In the genomic region with DNA sequence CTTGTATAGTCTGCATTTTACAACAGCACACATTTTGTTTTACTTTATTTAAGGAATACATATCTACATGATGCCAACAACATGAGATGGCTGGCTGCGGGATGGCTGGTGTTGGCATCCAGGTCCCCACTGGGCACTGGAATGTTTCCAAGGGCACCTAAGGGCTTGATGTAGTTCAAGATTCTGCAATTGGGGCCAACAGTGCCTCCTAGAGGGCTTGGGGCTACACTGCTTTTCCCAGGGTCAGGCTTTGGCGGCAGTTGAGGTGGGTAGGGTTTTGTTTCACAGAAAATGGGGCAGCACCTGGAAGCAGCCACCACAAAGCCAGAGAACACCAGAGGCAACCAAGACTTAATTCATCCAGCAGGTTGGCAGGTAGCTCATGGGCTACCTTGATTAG, we compare ENCODE assay signal across 11 cellular contexts.
A peak's percentile ranks its signal among the peaks of the same experiment; 100 is the strongest.
DNase-seq lines count a peak whose midpoint lies in the region; ATAC-seq, FAIRE-seq and TF ChIP-seq lines count a peak whose summit lies in the region.
"Had no signal": no experiment of that assay in that cellular context is flagged by ENCODE, and none has a peak within 500 bp of the region (broad histone marks: within the 10 kb centered on the region; RNA-seq: fewer than 3 reads in every experiment).

No MANE protein-coding gene starts in this region.

- TF ChIP-seq RAD21 in A549 (conservative IDR thresholded peaks at IDR 0.05 in 1 of 2, IDR thresholded peaks at IDR 0.05 in 1 of 2), result peak; percentile 23 to 57; a peak in 3 of 5 replicates

- no peaks in the 10 kb centered on the region for H4K20me1 ChIP-seq in hepatocyte (ENCODE audit: insufficient read depth, poor library complexity, severe bottlenecking)

- no peak overlapping the region for H3K4me3 ChIP-seq in A549
- no peak overlapping the region for H3K4me3 ChIP-seq in GM12875 (ENCODE audit: low read depth, low read length)
- no peak overlapping the region for H3K4me3 ChIP-seq in hepatocyte
- H3K4me3 ChIP-seq: stomach had no signal

- CTCF ChIA-PET in A549 (lab: Yijun Ruan, JAX), result interaction anchor here (1.4 kb wide), 1 partner anchor 48 kb away, joined by 4 read pairs; no protein-coding TSS in a partner anchor

- H3K27me3 ChIP-seq in hepatocyte, result peaks cover 2% of the 10 kb centered on the region

- no peak overlapping the region for H2AFZ ChIP-seq in hepatocyte

- ATAC-seq in A549 (peak in 1 of 2 experiments; percentile 67; a peak in 2 of 6 replicates), SK-N-SH treated with all-trans-retinoic acid at 6 μM for 48 hours (peak; percentile 36; the same call in 1 of the 3 replicates)

- no peak for TF ChIP-seq POLR2A in A549 (IDR thresholded peaks at IDR 0.05; ENCODE audit: low read length)

- TF ChIP-seq CTCF in A549 (IDR thresholded peaks at IDR 0.05) (peak; percentile 24; the same call in 1 of the 3 replicates), GM12875 (IDR thresholded peaks at IDR 0.05; ENCODE audit: borderline replicate concordance, insufficient read depth, low read depth, low read length) (peak; percentile 71), hepatocyte (IDR thresholded peaks at IDR 0.05; ENCODE audit: poor library complexity) (peak; percentile 31)

- no peaks in the 10 kb centered on the region for H3K36me3 ChIP-seq in hepatocyte (replicated peaks; ENCODE audit: insufficient read depth, low read depth)
- H3K36me3 ChIP-seq: stomach had no signal

- H3K79me2 ChIP-seq in hepatocyte, result no peaks in the 10 kb centered on the region

- POLR2A ChIA-PET in A549 (lab: Yijun Ruan, JAX), result no interaction called here

- H3K27ac ChIP-seq in A549 (0 out of 6 replicates have a peak overlapping the region, but pooled peaks of 1 of the 2 experiments have one; percentile 1), hepatocyte (no peak overlapping the region), substantia nigra (ENCODE audit: low read depth, low read length, poor library complexity, severe bottlenecking) (no peak overlapping the region)
- H3K27ac ChIP-seq: stomach had no signal

- H3K4me2 ChIP-seq in A549, result no peak overlapping the region
- no peak overlapping the region for H3K4me2 ChIP-seq in hepatocyte

- WGBS in A549 (ENCODE audit: missing lambda C conversion rate), result 38% methylated on average over 2 of the region's 2 CpGs
- 23% methylated on average over 2 of the region's 2 CpGs for WGBS in hepatocyte (ENCODE audit: low lambda C conversion rate, missing lambda C conversion rate)

- no peak for TF ChIP-seq EP300 in A549 (IDR thresholded peaks at IDR 0.05)

- FAIRE-seq in A549 (lab: Jason Lieb, UNC), result no peak

- no peaks in the 10 kb centered on the region for H3K9me3 ChIP-seq in A549
- no peaks in the 10 kb centered on the region for H3K9me3 ChIP-seq in hepatocyte (ENCODE audit: low read depth)
- H3K9me3 ChIP-seq: stomach had no signal

- H3K9me2 ChIP-seq in hepatocyte (replicated peaks; ENCODE audit: insufficient read depth), result no peaks in the 10 kb centered on the region

- DNase-seq in A549 (ENCODE audit: low read depth in 1 of 2, low spot score in 1 of 2) (peak in 1 of 2 experiments; percentile 50), hepatocyte (ENCODE audit: low spot score) (peak; percentile 41), inferior parietal cortex (ENCODE audit: extremely low spot score) (no peak), NCI-H1048 (lab: John Stamatoyannopoulos, UW) (no peak), substantia nigra (lab: John Stamatoyannopoulos, UW) (no peak)
- DNase-seq in effector CD4-positive, alpha-beta T cell, result no peak
- DNase-seq: activated gamma-delta T cell, midbrain, stomach had no signal

- H3K4me1 ChIP-seq in A549 (peaks cover 2% of the 10 kb centered on the region; the same call in 2 of the 3 replicates), hepatocyte (ENCODE audit: insufficient read depth) (no peaks in the 10 kb centered on the region)
- H3K4me1 ChIP-seq: stomach had no signal

TF ChIP-seq in A549, 52 proteins besides CTCF, POLR2A, EP300 and RAD21:
- TF ChIP-seq HOXB13 (CRISPR knock-in tag; IDR thresholded peaks at IDR 0.05; ENCODE audit: low read depth) (no peak), SMC3 (IDR thresholded peaks at IDR 0.05) (peak; percentile 35; the same call in 1 of the 3 replicates)

TF ChIP-seq in SK-N-SH treated with all-trans-retinoic acid at 6 μM for 48 hours, 23 proteins besides CTCF, POLR2A, EP300 and RAD21:
- no peak for TF ChIP-seq ZNF565 (CRISPR knock-in tag; conservative IDR thresholded peaks at IDR 0.05; ENCODE audit: low read depth)
- TF ChIP-seq CSRNP3 (CRISPR knock-in tag; IDR thresholded peaks at IDR 0.05), result no peak
- TF ChIP-seq ZNF70 (CRISPR knock-in tag; IDR thresholded peaks at IDR 0.05), result no peak
- no peak for TF ChIP-seq RARB (CRISPR knock-in tag; IDR thresholded peaks at IDR 0.05)
- no peak for TF ChIP-seq TOX (CRISPR knock-in tag; IDR thresholded peaks at IDR 0.05; ENCODE audit: borderline replicate concordance)
- no peak for TF ChIP-seq ZC3H10 (CRISPR knock-in tag; IDR thresholded peaks at IDR 0.05)
- no peak for TF ChIP-seq ISL1 (CRISPR knock-in tag; IDR thresholded peaks at IDR 0.05)
- no peak for TF ChIP-seq ARNTL (CRISPR knock-in tag; IDR thresholded peaks at IDR 0.05; ENCODE audit: borderline replicate concordance, low read depth)
- TF ChIP-seq ESRRG (CRISPR knock-in tag; IDR thresholded peaks at IDR 0.05), result no peak
- TF ChIP-seq TCF4 (CRISPR knock-in tag; IDR thresholded peaks at IDR 0.05; ENCODE audit: borderline replicate concordance), result no peak
- no peak for TF ChIP-seq BACH2 (CRISPR knock-in tag; IDR thresholded peaks at IDR 0.05; ENCODE audit: borderline replicate concordance)
TF ChIP-seq in SK-N-SH treated with all-trans-retinoic acid at 6 μM for 48 hours: peak in this region for 0.
